ENCODE assay signal across 8 cellular contexts in genomic region chr3:50600141-50600753, GRCh38. TPM values are rescaled to one million over a fixed set of nuclear protein-coding genes. Genes with fewer than 3 reads are reported as not detected.
DNase-seq lines count a peak whose midpoint lies in the region; ATAC-seq and TF ChIP-seq lines count a peak whose summit lies in the region.

No MANE protein-coding gene starts in this region.

- no TSS peak for BruUV-seq in Calu3 (replicated peaks; lab: Mats Ljungman, UMichigan)

- H3K27ac Mint-ChIP-seq in activated naive CD4-positive, alpha-beta T cell treated with anti-CD3 and anti-CD28 coated beads, Interleukin-2, amount 50 U/mL, for 72 hours = peak overlapping the region; percentile 97 to 98
- no peak overlapping the region for H3K27ac Mint-ChIP-seq in Calu3 (ENCODE audit: unreplicated experiment)

- peak overlapping the region; percentile 92 to 98 for H3K27ac ChIP-seq in lung (ENCODE audit: low read depth in 1 of 2, low read length in 1 of 2)
- H3K27ac ChIP-seq in thoracic aorta = peak overlapping the region; percentile 99 to 100

- H3K9me3 Mint-ChIP-seq in activated naive CD4-positive, alpha-beta T cell treated with anti-CD3 and anti-CD28 coated beads, Interleukin-2, amount 50 U/mL, for 72 hours = no peaks in the 10 kb centered on the region
- H3K9me3 Mint-ChIP-seq in Calu3 (ENCODE audit: low read depth, unreplicated experiment) = no peaks in the 10 kb centered on the region

- H3K27me3 Mint-ChIP-seq in Calu3 (ENCODE audit: unreplicated experiment) = no peaks in the 10 kb centered on the region

- CTCF ChIA-PET in Calu3 (lab: Charles Lee) = interaction anchor here (2.7 kb wide), 1 partner anchor 16 kb away, joined by 10 read pairs; the partner anchor contains the start of gene MAPKAPK3

- H3K4me1 ChIP-seq in lung (ENCODE audit: control insufficient read depth in 2 of 2, insufficient read depth in 2 of 2, low read length in 2 of 2) = peaks cover 15 to 45% of the 10 kb centered on the region in 2 donors
- H3K4me1 ChIP-seq in thoracic aorta (ENCODE audit: control insufficient read depth in 1 of 2, low read depth in 2 of 2) = peaks cover 25 to 59% of the 10 kb centered on the region in 2 donors

- H3K4me3 ChIP-seq in lung (no peak overlapping the region), thoracic aorta (no peak overlapping the region)

- ATAC-seq in activated naive CD4-positive, alpha-beta T cell treated with anti-CD3 and anti-CD28 coated beads, Interleukin-2, amount 50 U/mL, for 72 hours = no peak
- ATAC-seq in lung (ENCODE audit: insufficient read depth, low FRiP score) (no peak), thoracic aorta (ENCODE audit: insufficient number of reproducible peaks, low FRiP score, low read depth) (no peak)

- H3K9me3 ChIP-seq in lung (ENCODE audit: control insufficient read depth in 2 of 2, insufficient read depth in 1 of 2, low read length in 1 of 2) (no peaks in the 10 kb centered on the region), thoracic aorta (no peaks in the 10 kb centered on the region)

- DNase-seq in activated T-cell treated with anti-CD3 and anti-CD28 coated beads, Interleukin-2, amount 50 U/mL, for 48 hours = peak; percentile 70 to 73
- DNase-seq in activated T-cell treated with anti-CD3 and anti-CD28 coated beads, Interleukin-2, amount 50 U/mL, for 1 hour = no peak
- DNase-seq in activated naive CD4-positive, alpha-beta T cell treated with anti-CD3 and anti-CD28 coated beads, Interleukin-2, amount 50 U/mL, for 72 hours (ENCODE audit: low spot score in 2 of 2) = no peak
- DNase-seq in lung (ENCODE audit: low spot score) = no peak
- DNase-seq in thoracic aorta (ENCODE audit: low spot score) = no peak
- no peak for DNase-seq in HuH-7 (ENCODE audit: low spot score)
- no peak for DNase-seq in Calu3
- DNase-seq in ecto neural progenitor cell (ENCODE audit: low spot score) = no peak

- intact Hi-C loops in Calu3 (cut with micrococcal nuclease; ENCODE audit: unreplicated experiment) = no loop called here

- H3K36me3 Mint-ChIP-seq in activated naive CD4-positive, alpha-beta T cell treated with anti-CD3 and anti-CD28 coated beads, Interleukin-2, amount 50 U/mL, for 72 hours = peaks cover 35 to 48% of the 10 kb centered on the region in 2 donors
- peaks cover 12% of the 10 kb centered on the region for H3K36me3 Mint-ChIP-seq in Calu3 (ENCODE audit: insufficient read depth, unreplicated experiment)

- H3K27me3 ChIP-seq in lung (ENCODE audit: control insufficient read depth, insufficient read depth) = no peaks in the 10 kb centered on the region
- no peaks in the 10 kb centered on the region for H3K27me3 ChIP-seq in thoracic aorta (replicated peaks; ENCODE audit: insufficient read depth)

- no peak for TF ChIP-seq CTCF in lung (IDR thresholded peaks at IDR 0.05; ENCODE audit: control extremely low read depth, extremely low read depth)
- no peak for TF ChIP-seq CTCF in thoracic aorta (IDR thresholded peaks at IDR 0.05)
- TF ChIP-seq CTCF in Calu3 (IDR thresholded peaks at IDR 0.05; ENCODE audit: unreplicated experiment) = no peak

- 59 to 68% methylated on average over 9 of the region's 9 CpGs for WGBS in lung, 2 donors

- H3K36me3 ChIP-seq in lung (ENCODE audit: control insufficient read depth in 2 of 2, insufficient read depth in 2 of 2, low read length in 2 of 2) (peaks cover 0 to 8% of the 10 kb centered on the region in 2 donors), thoracic aorta (no peaks in the 10 kb centered on the region)

- H3K4me3 Mint-ChIP-seq in Calu3 (ENCODE audit: low read depth, unreplicated experiment) = no peak overlapping the region

- peaks cover 38% of the 10 kb centered on the region for H3K4me1 Mint-ChIP-seq in Calu3 (ENCODE audit: low read depth, unreplicated experiment)

RNA-seq across cellular contexts. Expression of gene CISH, which starts 11.3 kb away (rescaled TPM):
- 100 to 1,000 TPM; 222 to 258 TPM for total RNA-seq in activated naive CD4-positive, alpha-beta T cell treated with anti-CD3 and anti-CD28 coated beads, Interleukin-2, amount 50 U/mL, for 72 hours
- total RNA-seq in lung (10 to 100 TPM; 42.9 to 50.2 TPM), thoracic aorta (10 to 100 TPM in 1 of 2 donors, 1 to 10 TPM in 1; 4.1 to 13.3 TPM), Calu3 (2022) (1.4 and 1.6 TPM in 2 replicates)
- polyA plus RNA-seq in lung = 100 to 1,000 TPM in 1 of 2 donors, 10 to 100 TPM in 1; 37.8 to 104 TPM

RNA-seq across cellular contexts. Expression of gene MAPKAPK3, which starts 16.7 kb away (rescaled TPM):
- 100 to 1,000 TPM in 1 of 2 donors, 10 to 100 TPM in 1; 94.3 to 153 TPM for total RNA-seq in activated naive CD4-positive, alpha-beta T cell treated with anti-CD3 and anti-CD28 coated beads, Interleukin-2, amount 50 U/mL, for 72 hours
- 10 to 100 TPM; 23.6 to 96.1 TPM for total RNA-seq in lung
- polyA plus RNA-seq in lung = 10 to 100 TPM; 50.8 to 92.1 TPM
- total RNA-seq in thoracic aorta = 10 to 100 TPM; 20.6 to 31.1 TPM
- total RNA-seq in Calu3 (2022) = 40.6 and 44.6 TPM in 2 replicates

RNA-seq across cellular contexts. Expression of gene HEMK1, which starts 30.9 kb away (rescaled TPM):
- 10 to 100 TPM; 69.7 to 74.6 TPM for total RNA-seq in activated naive CD4-positive, alpha-beta T cell treated with anti-CD3 and anti-CD28 coated beads, Interleukin-2, amount 50 U/mL, for 72 hours
- 10 to 100 TPM; 17.3 to 28.0 TPM for total RNA-seq in lung
- polyA plus RNA-seq in lung = 10 to 100 TPM; 16.0 to 20.1 TPM
- 10 to 100 TPM in 1 of 2 donors, 1 to 10 TPM in 1; 5.4 to 12.7 TPM for total RNA-seq in thoracic aorta
- 17.6 and 20.0 TPM in 2 replicates for total RNA-seq in Calu3 (2022)

RNA-seq across cellular contexts. Expression of gene C3orf18, which starts 32.7 kb away (rescaled TPM):
- 10 to 100 TPM; 21.4 to 42.4 TPM for total RNA-seq in activated naive CD4-positive, alpha-beta T cell treated with anti-CD3 and anti-CD28 coated beads, Interleukin-2, amount 50 U/mL, for 72 hours
- total RNA-seq in lung = 1 to 10 TPM; 5.7 to 7.0 TPM
- 1 to 10 TPM; 2.7 to 3.2 TPM for polyA plus RNA-seq in lung
- total RNA-seq in thoracic aorta = 10 to 100 TPM in 1 of 2 donors, 1 to 10 TPM in 1; 7.8 to 19.0 TPM
- total RNA-seq in Calu3 (2022) = 2.7 and 3.1 TPM in 2 replicates

Comparison
In these comparisons a context has a peak if more than half of its experiments do, and no peak if none do; other contexts are left out.
1. DNase-seq: peak in activated T-cell treated with anti-CD3 and anti-CD28 coated beads, Interleukin-2, amount 50 U/mL, for 48 hours (2 of 2); none in activated T-cell treated with anti-CD3 and anti-CD28 coated beads, Interleukin-2, amount 50 U/mL, for 1 hour (single experiment), activated naive CD4-positive, alpha-beta T cell treated with anti-CD3 and anti-CD28 coated beads, Interleukin-2, amount 50 U/mL, for 72 hours (0 of 2), lung (single experiment), thoracic aorta (single experiment), HuH-7 (single experiment), Calu3 (single experiment) and ecto neural progenitor cell (single experiment).
2. RNA of gene CISH, which starts 11.3 kb away (total RNA-seq): 222 to 258 TPM in activated naive CD4-positive, alpha-beta T cell treated with anti-CD3 and anti-CD28 coated beads, Interleukin-2, amount 50 U/mL, for 72 hours; 42.9 to 50.2 TPM in lung, 4.1 to 13.3 TPM in thoracic aorta and 1.4 to 1.6 TPM in Calu3; every median in the first group is over 4 times any median in the second.